11 cellular contexts compared by ENCODE assay signal in the genomic region with DNA sequence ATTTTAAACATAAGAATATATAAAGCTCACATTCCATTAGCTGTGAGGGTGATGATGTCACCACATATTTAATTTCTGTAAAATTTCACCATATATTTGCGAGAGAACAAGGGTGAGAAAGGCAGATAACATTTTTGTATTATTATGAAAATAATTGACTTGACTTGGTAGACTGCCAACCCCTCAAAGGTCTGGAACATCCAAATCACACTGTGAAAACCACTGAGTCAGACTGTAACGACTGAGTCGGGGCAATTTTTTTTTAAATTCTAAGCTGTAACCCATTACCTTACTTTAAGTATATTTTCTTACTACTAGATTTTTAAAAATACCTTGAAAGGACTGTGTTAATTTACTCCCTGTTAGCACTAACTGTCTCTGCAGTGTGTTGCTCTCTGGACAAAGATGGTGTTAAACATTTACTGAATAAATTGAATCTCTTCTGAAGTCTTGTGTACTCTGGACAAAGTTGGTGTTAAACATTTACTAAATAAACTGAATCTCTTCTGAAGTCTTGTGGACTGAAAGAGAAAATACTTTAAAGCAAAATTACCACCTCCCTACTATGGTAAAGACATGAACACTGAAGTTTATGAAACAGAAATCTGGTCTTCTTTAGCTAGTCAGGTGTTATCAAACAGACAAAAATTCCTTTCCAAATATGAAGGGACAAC. TPM values are rescaled to one million over a fixed set of nuclear protein-coding genes. Genes with fewer than 3 reads are reported as not detected.
A peak's percentile ranks its signal among the peaks of the same experiment; 100 is the strongest.
DNase-seq lines count a peak whose midpoint lies in the region; ATAC-seq, FAIRE-seq and TF ChIP-seq lines count a peak whose summit lies in the region.
"Had no signal": no experiment of that assay in that cellular context is flagged by ENCODE, and none has a peak within 500 bp of the region (broad histone marks: within the 10 kb centered on the region; RNA-seq: fewer than 3 reads in every experiment).

No MANE protein-coding gene starts in this region.

- ATAC-seq in GM19025 (IDR thresholded peaks at IDR 0.05; ENCODE audit: low read depth, unreplicated experiment) (peak; percentile 83), HG02943 (IDR thresholded peaks at IDR 0.05; ENCODE audit: low read depth, unreplicated experiment) (peak; percentile 70), mucosa of descending colon (peak; percentile 76), GM18519 (IDR thresholded peaks at IDR 0.05; ENCODE audit: low FRiP score, unreplicated experiment) (no peak)

- H3K79me1 ChIP-seq in mesendoderm (ENCODE audit: low read length) = peaks cover 3% of the 10 kb centered on the region

- H2AK5ac ChIP-seq in mesendoderm (ENCODE audit: low read length) = no peak overlapping the region

- H3K36me3 ChIP-seq in astrocyte (ENCODE audit: insufficient read depth, low read length) (no peaks in the 10 kb centered on the region), mucosa of descending colon (ENCODE audit: low read depth) (no peaks in the 10 kb centered on the region), mesendoderm (ENCODE audit: control insufficient read depth, insufficient read depth, low read length) (no peaks in the 10 kb centered on the region)

- no CpG with 5 or more reads among the region's 3 CpGs for WGBS in mesendoderm (ENCODE audit: extremely low coverage, insufficient coverage, low lambda C conversion rate)

- no peak overlapping the region for H3K4me3 Mint-ChIP-seq in astrocyte (ENCODE audit: unreplicated experiment)
- H3K4me3 Mint-ChIP-seq: memory B cell had no signal

- no peaks in the 10 kb centered on the region for H3K27me3 Mint-ChIP-seq in astrocyte (ENCODE audit: low read depth, unreplicated experiment)
- H3K27me3 Mint-ChIP-seq: memory B cell had no signal

- H4K5ac ChIP-seq in mesendoderm (ENCODE audit: low read length) = no peak overlapping the region

- no peak overlapping the region for H2BK15ac ChIP-seq in mesendoderm (replicated peaks; ENCODE audit: low read depth)

- H3K23ac ChIP-seq in mesendoderm (ENCODE audit: low read length) = no peak overlapping the region

- peaks cover 47% of the 10 kb centered on the region for H4K20me1 ChIP-seq in astrocyte (ENCODE audit: insufficient read depth, low read length)

- H3K27ac Mint-ChIP-seq in astrocyte (ENCODE audit: unreplicated experiment) = peak overlapping the region; percentile 83
- H3K27ac Mint-ChIP-seq: memory B cell had no signal

- CTCF ChIA-PET in GM10248 (lab: Yijun Ruan, JAX) = interaction anchor here (1.1 to 3.0 kb wide), 4 partner anchors 9 to 13 kb away, joined by 3 to 18 read pairs (median 5); no protein-coding TSS in a partner anchor

- POLR2A ChIA-PET in GM10248 (lab: Yijun Ruan, JAX) = no interaction called here

- H2BK120ac ChIP-seq in mesendoderm (ENCODE audit: low read depth, low read length) = no peak overlapping the region

- intact Hi-C loops in mucosa of descending colon (cut with DNase I, micrococcal nuclease) = no loop called here

- peak overlapping the region; percentile 4 for H3K27ac ChIP-seq in astrocyte (ENCODE audit: low read depth, low read length)
- no peak overlapping the region for H3K27ac ChIP-seq in mesendoderm (ENCODE audit: low read depth, low read length)

- H4K8ac ChIP-seq in mesendoderm (ENCODE audit: low read depth, low read length) = no peak overlapping the region

- peaks cover 93% of the 10 kb centered on the region for H3K79me2 ChIP-seq in astrocyte (ENCODE audit: insufficient read depth, low read length)
- peaks cover 16% of the 10 kb centered on the region for H3K79me2 ChIP-seq in mesendoderm (ENCODE audit: control insufficient read depth, insufficient read depth, low read length)

- peak; percentile 25 for DNase-seq in astrocyte (ENCODE audit: low read depth)
- DNase-seq in mucosa of descending colon = no peak
- no peak for DNase-seq in GM12891 (ENCODE audit: insufficient read length, low spot score)
- no peak for DNase-seq in mesendoderm
- no peak for DNase-seq in GM10248 (ENCODE audit: extremely low spot score)
- DNase-seq: effector CD4-positive, alpha-beta T cell; SHP77 treated with DMSO at 0.1 percent for 48 hours had no signal

- H3K4me3 ChIP-seq in astrocyte (ENCODE audit: insufficient read depth, low read depth, low read length) (no peak overlapping the region), mucosa of descending colon (no peak overlapping the region), mesendoderm (ENCODE audit: low read length) (no peak overlapping the region)

- H2BK5ac ChIP-seq in mesendoderm (ENCODE audit: low read length) = no peak overlapping the region

- no peak for TF ChIP-seq CTCF in astrocyte (IDR thresholded peaks at IDR 0.05; ENCODE audit: insufficient read depth, low read depth, low read length)
- TF ChIP-seq CTCF in mucosa of descending colon (IDR thresholded peaks at IDR 0.05) = no peak
- no peak for TF ChIP-seq CTCF in GM10248 (IDR thresholded peaks at IDR 0.05; ENCODE audit: control extremely low read depth, extremely low read depth, low read depth, missing control alignments)

- no peaks in the 10 kb centered on the region for H3K9me3 Mint-ChIP-seq in astrocyte (ENCODE audit: unreplicated experiment)
- H3K9me3 Mint-ChIP-seq: memory B cell had no signal

- no peak for TF ChIP-seq POLR2A in GM12891 (IDR thresholded peaks at IDR 0.05; ENCODE audit: low read depth, low read length)

- H3K4me1 ChIP-seq in astrocyte (ENCODE audit: insufficient read depth, low read length) (peaks cover 54% of the 10 kb centered on the region), mucosa of descending colon (ENCODE audit: low read depth) (peaks cover 56% of the 10 kb centered on the region), mesendoderm (ENCODE audit: control insufficient read depth, low read depth, low read length) (no peaks in the 10 kb centered on the region)

- H3K4ac ChIP-seq in mesendoderm (ENCODE audit: low read depth, low read length) = no peak overlapping the region

- H3K9ac ChIP-seq in astrocyte (ENCODE audit: low read length) (no peak overlapping the region), mesendoderm (ENCODE audit: low read length) (no peak overlapping the region)

- H2AFZ ChIP-seq in astrocyte (ENCODE audit: low read depth, low read length) = no peak overlapping the region

- H3K27me3 ChIP-seq in astrocyte (ENCODE audit: insufficient read depth, low read length) (no peaks in the 10 kb centered on the region), mesendoderm (ENCODE audit: insufficient read depth, low read length, poor library complexity) (no peaks in the 10 kb centered on the region)

- H3K4me2 ChIP-seq in astrocyte (ENCODE audit: low read length) (peak overlapping the region; percentile 32), mesendoderm (ENCODE audit: low read length) (no peak overlapping the region)

- H3K9me3 ChIP-seq in astrocyte (ENCODE audit: insufficient read depth, low read depth, low read length) (no peaks in the 10 kb centered on the region), mucosa of descending colon (no peaks in the 10 kb centered on the region)

- no peak overlapping the region for H3K56ac ChIP-seq in mesendoderm (ENCODE audit: low read length)

- FAIRE-seq in astrocyte (lab: Jason Lieb, UNC) = peak; percentile 32
- FAIRE-seq in GM12891 (lab: Jason Lieb, UNC) = no peak

- no peak overlapping the region for H3K18ac ChIP-seq in mesendoderm (ENCODE audit: low read length)

- H3K36me3 Mint-ChIP-seq in astrocyte (ENCODE audit: low read depth, unreplicated experiment) = peaks cover 1% of the 10 kb centered on the region
- H3K36me3 Mint-ChIP-seq: memory B cell had no signal

- H3K4me1 Mint-ChIP-seq in astrocyte (ENCODE audit: low read depth, unreplicated experiment) = peaks cover 35% of the 10 kb centered on the region

TF ChIP-seq in GM12891, 5 proteins besides CTCF, POLR2A, EP300 and RAD21:
- TF ChIP-seq PAX5 (IDR thresholded peaks at IDR 0.05; ENCODE audit: insufficient read depth, low read length, severe bottlenecking) (no peak), POLR2AphosphoS5 (IDR thresholded peaks at IDR 0.05; ENCODE audit: low read depth, low read length) (no peak), SPI1 (IDR thresholded peaks at IDR 0.05; ENCODE audit: low read depth, low read length) (no peak), TAF1 (IDR thresholded peaks at IDR 0.05; ENCODE audit: low read depth, low read length) (no peak), POU2F2 (IDR thresholded peaks at IDR 0.05; ENCODE audit: low read depth, low read length) (no peak)

RNA-seq across cellular contexts. Expression of a gene that starts 14.1 kb away (rescaled TPM):
- 29.2 and 31.3 TPM in 2 replicates for total RNA-seq in astrocyte
- 10 to 100 TPM; 54.2 to 67.8 (median 57.6) TPM for total RNA-seq in mucosa of descending colon
- 5.0 TPM for polyA plus RNA-seq in GM12891 (2012; ENCODE audit: low read depth, missing spikeins)
- polyA plus RNA-seq in mesendoderm (2013, experiment 1 of 2) = 22.0 TPM
- polyA plus RNA-seq in mesendoderm (2013, experiment 2 of 2) = 22.9 TPM
